ENCODE assay signal across 19 cellular contexts in genomic region chr14:101122114-101122854, GRCh38.
DNase-seq lines count a peak whose midpoint lies in the region; ATAC-seq and TF ChIP-seq lines count a peak whose summit lies in the region.
"Had no signal": no experiment of that assay in that cellular context is flagged by ENCODE, and none has a peak within 500 bp of the region (broad histone marks: within the 10 kb centered on the region; RNA-seq: fewer than 3 reads in every experiment).

No MANE protein-coding gene starts in this region.

- H3K4me1 Mint-ChIP-seq in dendritic cell treated with granulocyte-macrophage colony-stimulating factor and Interleukin-4, amounts not matched to agents 40 ng/mL and 50 ng/mL, for 4 days (ENCODE audit: low read depth), result peaks cover 41% of the 10 kb centered on the region

- H3K79me2 ChIP-seq in osteoblast (ENCODE audit: insufficient read depth, low read length), result no peaks in the 10 kb centered on the region

- peak overlapping the region; percentile 95 for H3K27ac Mint-ChIP-seq in dendritic cell treated with granulocyte-macrophage colony-stimulating factor and Interleukin-4, amounts not matched to agents 40 ng/mL and 50 ng/mL, for 4 days

- in situ Hi-C loops in brain microvascular endothelial cell (cut with HindIII; ENCODE audit: low pct_ligation_motif_present, low sequenced_read_pairs), result no loop called here

- H3K4me3 Mint-ChIP-seq in dendritic cell treated with granulocyte-macrophage colony-stimulating factor and Interleukin-4, amounts not matched to agents 40 ng/mL and 50 ng/mL, for 4 days, result no peak overlapping the region

- H3K36me3 ChIP-seq in osteoblast (ENCODE audit: insufficient read depth, low read length) (no peaks in the 10 kb centered on the region), vagina (no peaks in the 10 kb centered on the region), brain microvascular endothelial cell (replicated peaks) (no peaks in the 10 kb centered on the region)
- H3K36me3 ChIP-seq: spleen, uterus had no signal

- H3K4me1 ChIP-seq in osteoblast (ENCODE audit: insufficient read depth, low read length) (peaks cover 6% of the 10 kb centered on the region), vagina (no peaks in the 10 kb centered on the region)

- no peak for ATAC-seq in GM21737 (IDR thresholded peaks at IDR 0.05; ENCODE audit: unreplicated experiment)
- ATAC-seq: GM12878; naive thymus-derived CD8-positive, alpha-beta T cell had no signal

- H3K36me3 Mint-ChIP-seq in dendritic cell treated with granulocyte-macrophage colony-stimulating factor and Interleukin-4, amounts not matched to agents 40 ng/mL and 50 ng/mL, for 4 days (ENCODE audit: low read depth), result peaks cover 7% of the 10 kb centered on the region
- H3K36me3 Mint-ChIP-seq: CD4-positive, alpha-beta memory T cell; naive thymus-derived CD8-positive, alpha-beta T cell had no signal

- H3K4me3 ChIP-seq in osteoblast (ENCODE audit: insufficient read depth, low read length) (no peak overlapping the region), vagina (no peak overlapping the region), brain microvascular endothelial cell (ENCODE audit: low read depth, low read length) (no peak overlapping the region)
- H3K4me3 ChIP-seq: GM12878, uterus had no signal

- peak; percentile 4 for DNase-seq in activated naive CD4-positive, alpha-beta T cell treated with anti-CD3 and anti-CD28 coated beads, Interleukin-2, amount 50 U/mL, for 16 hours
- no peak for DNase-seq in activated naive CD4-positive, alpha-beta T cell treated with Interleukin-2 at 50 U/mL for 16 hours
- peak; percentile 48 for DNase-seq in osteoblast (ENCODE audit: insufficient read length, low spot score, missing footprints)
- DNase-seq in vagina (ENCODE audit: extremely low spot score in 2 of 2), result peak; percentile 54 to 84
- no peak for DNase-seq in brain microvascular endothelial cell
- no peak for DNase-seq in stimulated activated CD4-positive, alpha-beta T cell treated with anti-CD3 and anti-CD28 coated beads, Interleukin-4, amount 100 ng/mL, for 24 hours
- DNase-seq: ACHN; activated CD4-positive, alpha-beta T cell treated with anti-CD3 and anti-CD28 coated beads for 36 hours; amniotic stem cell; CD4-positive, alpha-beta memory T cell; NCI-H1694 treated with DMSO at 0.1 percent for 48 hours; NCI-H748 treated with DMSO at 0.1 percent for 48 hours; SW 1271 had no signal

- H3K27me3 Mint-ChIP-seq in dendritic cell treated with granulocyte-macrophage colony-stimulating factor and Interleukin-4, amounts not matched to agents 40 ng/mL and 50 ng/mL, for 4 days, result peaks cover 2% of the 10 kb centered on the region

- intact Hi-C loops in dendritic cell treated with granulocyte-macrophage colony-stimulating factor and Interleukin-4, amounts not matched to agents 40 ng/mL and 50 ng/mL, for 4 days (cut with micrococcal nuclease), result no loop called here
- intact Hi-C loops in vagina (cut with DNase I), result no loop called here

- H2AFZ ChIP-seq in osteoblast (ENCODE audit: low read length), result no peak overlapping the region

- no peak for TF ChIP-seq POLR2A in vagina (IDR thresholded peaks at IDR 0.05)

- no peaks in the 10 kb centered on the region for H4K20me1 ChIP-seq in osteoblast (ENCODE audit: insufficient read depth, low read length)

- H3K27me3 ChIP-seq in osteoblast (ENCODE audit: insufficient read depth, low read length), result peaks cover 2% of the 10 kb centered on the region
- H3K27me3 ChIP-seq in vagina, result no peaks in the 10 kb centered on the region
- no peaks in the 10 kb centered on the region for H3K27me3 ChIP-seq in brain microvascular endothelial cell (replicated peaks)
- H3K27me3 ChIP-seq: uterus had no signal

- no peak overlapping the region for H3K4me2 ChIP-seq in osteoblast (ENCODE audit: insufficient read depth, low read length)

- no peaks in the 10 kb centered on the region for H3K9me3 ChIP-seq in osteoblast (ENCODE audit: low read depth, low read length)
- H3K9me3 ChIP-seq in vagina, result no peaks in the 10 kb centered on the region
- H3K9me3 ChIP-seq: spleen, uterus had no signal

- no peak for TF ChIP-seq CTCF in osteoblast (IDR thresholded peaks at IDR 0.05; ENCODE audit: extremely low read depth, low read depth, low read length)
- TF ChIP-seq CTCF in vagina (IDR thresholded peaks at IDR 0.05), result no peak
- no peak for TF ChIP-seq CTCF in brain microvascular endothelial cell (IDR thresholded peaks at IDR 0.05; ENCODE audit: low read depth, low read length, missing control alignments)

- H3K27ac ChIP-seq in osteoblast (ENCODE audit: low read depth, low read length) (no peak overlapping the region), vagina (no peak overlapping the region), brain microvascular endothelial cell (no peak overlapping the region)
- H3K27ac ChIP-seq: uterus had no signal

- no peaks in the 10 kb centered on the region for H3K9me3 Mint-ChIP-seq in dendritic cell treated with granulocyte-macrophage colony-stimulating factor and Interleukin-4, amounts not matched to agents 40 ng/mL and 50 ng/mL, for 4 days

Comparison
In these comparisons a context has a peak if more than half of its experiments do, and no peak if none do; other contexts are left out.
1. DNase-seq: peak in activated naive CD4-positive, alpha-beta T cell treated with anti-CD3 and anti-CD28 coated beads, Interleukin-2, amount 50 U/mL, for 16 hours (single experiment), osteoblast (single experiment) and vagina (2 of 2); none in activated naive CD4-positive, alpha-beta T cell treated with Interleukin-2 at 50 U/mL for 16 hours (single experiment), brain microvascular endothelial cell (single experiment) and stimulated activated CD4-positive, alpha-beta T cell treated with anti-CD3 and anti-CD28 coated beads, Interleukin-4, amount 100 ng/mL, for 24 hours (single experiment).